ENCODE assay signal across 1 cellular context in the genomic region with DNA sequence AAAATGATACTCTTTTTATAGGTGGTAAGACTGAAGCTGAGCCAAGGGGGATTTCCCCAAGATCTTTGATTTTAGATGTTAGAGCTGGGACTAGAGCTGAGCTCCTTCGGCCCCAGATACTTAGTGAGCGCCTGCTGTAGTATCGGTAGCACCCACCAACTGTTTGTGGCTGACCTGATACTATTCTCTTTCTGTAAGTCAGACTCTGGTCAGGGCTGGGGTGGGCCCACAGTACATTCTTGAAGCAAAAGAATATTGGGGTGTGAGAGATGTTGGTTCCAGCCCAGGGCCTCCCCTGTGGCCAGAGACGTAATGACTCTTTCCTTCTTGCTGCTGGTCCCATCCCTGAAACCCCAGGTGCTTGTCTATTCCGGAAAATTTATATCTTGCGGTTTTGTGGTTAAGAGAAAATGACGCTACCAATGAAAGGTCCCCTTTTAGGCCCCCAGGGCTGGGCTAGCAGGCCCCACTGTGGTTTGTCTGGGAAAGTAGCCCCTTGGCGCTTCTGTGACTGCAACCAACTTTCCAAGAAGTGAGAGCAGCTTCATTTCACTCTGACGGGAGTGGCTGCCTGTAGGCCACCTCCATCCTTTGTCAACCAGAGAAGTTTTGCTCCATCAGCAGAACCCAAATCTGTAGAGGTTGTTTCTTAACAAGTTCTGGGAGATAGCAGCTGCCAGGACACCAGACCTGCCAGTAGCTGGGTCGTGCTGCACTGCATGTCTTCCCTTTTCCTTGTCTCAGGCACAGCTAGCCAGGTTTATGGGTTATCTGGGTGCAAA.
TF ChIP-seq lines count a peak whose summit lies in the region.

No MANE protein-coding gene starts in this region.

TF ChIP-seq in K562, 482 proteins besides CTCF, POLR2A, EP300 and RAD21 (continued from another document and continues in another):
- TF ChIP-seq, protein P1, sequence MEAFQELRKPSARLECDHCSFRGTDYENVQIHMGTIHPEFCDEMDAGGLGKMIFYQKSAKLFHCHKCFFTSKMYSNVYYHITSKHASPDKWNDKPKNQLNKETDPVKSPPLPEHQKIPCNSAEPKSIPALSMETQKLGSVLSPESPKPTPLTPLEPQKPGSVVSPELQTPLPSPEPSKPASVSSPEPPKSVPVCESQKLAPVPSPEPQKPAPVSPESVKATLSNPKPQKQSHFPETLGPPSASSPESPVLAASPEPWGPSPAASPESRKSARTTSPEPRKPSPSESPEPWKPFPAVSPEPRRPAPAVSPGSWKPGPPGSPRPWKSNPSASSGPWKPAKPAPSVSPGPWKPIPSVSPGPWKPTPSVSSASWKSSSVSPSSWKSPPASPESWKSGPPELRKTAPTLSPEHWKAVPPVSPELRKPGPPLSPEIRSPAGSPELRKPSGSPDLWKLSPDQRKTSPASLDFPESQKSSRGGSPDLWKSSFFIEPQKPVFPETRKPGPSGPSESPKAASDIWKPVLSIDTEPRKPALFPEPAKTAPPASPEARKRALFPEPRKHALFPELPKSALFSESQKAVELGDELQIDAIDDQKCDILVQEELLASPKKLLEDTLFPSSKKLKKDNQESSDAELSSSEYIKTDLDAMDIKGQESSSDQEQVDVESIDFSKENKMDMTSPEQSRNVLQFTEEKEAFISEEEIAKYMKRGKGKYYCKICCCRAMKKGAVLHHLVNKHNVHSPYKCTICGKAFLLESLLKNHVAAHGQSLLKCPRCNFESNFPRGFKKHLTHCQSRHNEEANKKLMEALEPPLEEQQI (IDR thresholded peaks at IDR 0.05): no peak
- peak; percentile 94 for TF ChIP-seq SMAD4 (CRISPR knock-in tag; conservative IDR thresholded peaks at IDR 0.05)
- TF ChIP-seq MAFK (IDR thresholded peaks at IDR 0.05; ENCODE audit: low read length): peak; percentile 61
- TF ChIP-seq CCAR2 (IDR thresholded peaks at IDR 0.05; ENCODE audit: low read depth, low read length): no peak
- TF ChIP-seq PHTF2 (CRISPR knock-in tag; IDR thresholded peaks at IDR 0.05): no peak
- TF ChIP-seq SRF (CRISPR knock-in tag; IDR thresholded peaks at IDR 0.05): peak in 1 of 2 experiments; percentile 39; a peak in 1 of 4 replicates
- TF ChIP-seq CCNT2 (IDR thresholded peaks at IDR 0.05; ENCODE audit: borderline replicate concordance, extremely low read depth, insufficient read length, low read depth, low read length): peak; percentile 81
- TF ChIP-seq, protein P2, sequence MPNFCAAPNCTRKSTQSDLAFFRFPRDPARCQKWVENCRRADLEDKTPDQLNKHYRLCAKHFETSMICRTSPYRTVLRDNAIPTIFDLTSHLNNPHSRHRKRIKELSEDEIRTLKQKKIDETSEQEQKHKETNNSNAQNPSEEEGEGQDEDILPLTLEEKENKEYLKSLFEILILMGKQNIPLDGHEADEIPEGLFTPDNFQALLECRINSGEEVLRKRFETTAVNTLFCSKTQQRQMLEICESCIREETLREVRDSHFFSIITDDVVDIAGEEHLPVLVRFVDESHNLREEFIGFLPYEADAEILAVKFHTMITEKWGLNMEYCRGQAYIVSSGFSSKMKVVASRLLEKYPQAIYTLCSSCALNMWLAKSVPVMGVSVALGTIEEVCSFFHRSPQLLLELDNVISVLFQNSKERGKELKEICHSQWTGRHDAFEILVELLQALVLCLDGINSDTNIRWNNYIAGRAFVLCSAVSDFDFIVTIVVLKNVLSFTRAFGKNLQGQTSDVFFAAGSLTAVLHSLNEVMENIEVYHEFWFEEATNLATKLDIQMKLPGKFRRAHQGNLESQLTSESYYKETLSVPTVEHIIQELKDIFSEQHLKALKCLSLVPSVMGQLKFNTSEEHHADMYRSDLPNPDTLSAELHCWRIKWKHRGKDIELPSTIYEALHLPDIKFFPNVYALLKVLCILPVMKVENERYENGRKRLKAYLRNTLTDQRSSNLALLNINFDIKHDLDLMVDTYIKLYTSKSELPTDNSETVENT (CRISPR knock-in tag; IDR thresholded peaks at IDR 0.05): no peak
- 0 out of 2 replicates have a peak, but pooled peaks have one; percentile 31 for TF ChIP-seq MEF2A (IDR thresholded peaks at IDR 0.05; ENCODE audit: control insufficient read depth, low read depth, low read length)
- TF ChIP-seq, protein P3, sequence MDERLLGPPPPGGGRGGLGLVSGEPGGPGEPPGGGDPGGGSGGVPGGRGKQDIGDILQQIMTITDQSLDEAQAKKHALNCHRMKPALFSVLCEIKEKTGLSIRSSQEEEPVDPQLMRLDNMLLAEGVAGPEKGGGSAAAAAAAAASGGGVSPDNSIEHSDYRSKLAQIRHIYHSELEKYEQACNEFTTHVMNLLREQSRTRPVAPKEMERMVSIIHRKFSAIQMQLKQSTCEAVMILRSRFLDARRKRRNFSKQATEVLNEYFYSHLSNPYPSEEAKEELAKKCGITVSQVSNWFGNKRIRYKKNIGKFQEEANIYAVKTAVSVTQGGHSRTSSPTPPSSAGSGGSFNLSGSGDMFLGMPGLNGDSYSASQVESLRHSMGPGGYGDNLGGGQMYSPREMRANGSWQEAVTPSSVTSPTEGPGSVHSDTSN (CRISPR knock-in tag; IDR thresholded peaks at IDR 0.05; ENCODE audit: low read depth): 0 out of 2 replicates have a peak, but pooled peaks have one; percentile 7
- TF ChIP-seq, protein P3 (tag; conservative IDR thresholded peaks at IDR 0.05; ENCODE audit: low read depth): peak; percentile 80
- TF ChIP-seq PRDM10 (IDR thresholded peaks at IDR 0.05; ENCODE audit: partially characterized antibody): peak; percentile 90
- peak; percentile 78 for TF ChIP-seq SMARCA4 (IDR thresholded peaks at IDR 0.05)
- TF ChIP-seq RNF2 (IDR thresholded peaks at IDR 0.05): peak; percentile 47; the same call in 1 of the 2 replicates
- peak; percentile 49 for TF ChIP-seq MAFF (IDR thresholded peaks at IDR 0.05; ENCODE audit: low read length)
- TF ChIP-seq ZFP36 (IDR thresholded peaks at IDR 0.05; ENCODE audit: low read depth, low read length, partially characterized antibody): peak; percentile 9
- TF ChIP-seq POLR2H (tag; IDR thresholded peaks at IDR 0.05; ENCODE audit: low read depth): no peak
- peak; percentile 88; the same call in 1 of the 2 replicates for TF ChIP-seq ZBTB7A (IDR thresholded peaks at IDR 0.05; ENCODE audit: borderline replicate concordance, control insufficient read depth, low read depth, low read length)
- TF ChIP-seq FOSL1 (tag; conservative IDR thresholded peaks at IDR 0.05): peak; percentile 55
- TF ChIP-seq TBP (optimal IDR thresholded peaks at IDR 0.05; ENCODE audit: low read depth, low read length): no peak
- TF ChIP-seq, protein P4, sequence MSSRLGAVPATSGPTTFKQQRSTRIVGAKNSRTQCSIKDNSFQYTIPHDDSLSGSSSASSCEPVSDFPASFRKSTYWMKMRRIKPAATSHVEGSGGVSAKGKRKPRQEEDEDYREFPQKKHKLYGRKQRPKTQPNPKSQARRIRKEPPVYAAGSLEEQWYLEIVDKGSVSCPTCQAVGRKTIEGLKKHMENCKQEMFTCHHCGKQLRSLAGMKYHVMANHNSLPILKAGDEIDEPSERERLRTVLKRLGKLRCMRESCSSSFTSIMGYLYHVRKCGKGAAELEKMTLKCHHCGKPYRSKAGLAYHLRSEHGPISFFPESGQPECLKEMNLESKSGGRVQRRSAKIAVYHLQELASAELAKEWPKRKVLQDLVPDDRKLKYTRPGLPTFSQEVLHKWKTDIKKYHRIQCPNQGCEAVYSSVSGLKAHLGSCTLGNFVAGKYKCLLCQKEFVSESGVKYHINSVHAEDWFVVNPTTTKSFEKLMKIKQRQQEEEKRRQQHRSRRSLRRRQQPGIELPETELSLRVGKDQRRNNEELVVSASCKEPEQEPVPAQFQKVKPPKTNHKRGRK (tag; IDR thresholded peaks at IDR 0.05): no peak
- TF ChIP-seq, protein P5, sequence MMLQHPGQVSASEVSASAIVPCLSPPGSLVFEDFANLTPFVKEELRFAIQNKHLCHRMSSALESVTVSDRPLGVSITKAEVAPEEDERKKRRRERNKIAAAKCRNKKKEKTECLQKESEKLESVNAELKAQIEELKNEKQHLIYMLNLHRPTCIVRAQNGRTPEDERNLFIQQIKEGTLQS (IDR thresholded peaks at IDR 0.05): peak; percentile 65
- TF ChIP-seq, protein P5 (CRISPR knock-in tag; conservative IDR thresholded peaks at IDR 0.05): no peak
- TF ChIP-seq TFAP4 (CRISPR knock-in tag; IDR thresholded peaks at IDR 0.05; ENCODE audit: borderline replicate concordance): peak; percentile 49; the same call in 1 of the 2 replicates
- 0 out of 2 replicates have a peak, but pooled peaks have one; percentile 32 for TF ChIP-seq SMAD3 (CRISPR knock-in tag; conservative IDR thresholded peaks at IDR 0.05)
- peak; percentile 56 for TF ChIP-seq NFYB (IDR thresholded peaks at IDR 0.05; ENCODE audit: extremely low read depth, insufficient read length)
- TF ChIP-seq TEAD4 (IDR thresholded peaks at IDR 0.05; ENCODE audit: low read length): peak; percentile 84
- no peak for TF ChIP-seq TEAD4 (CRISPR knock-in tag; IDR thresholded peaks at IDR 0.05; ENCODE audit: borderline replicate concordance)
